Comparison of ENCODE assay signal across 8 cellular contexts in the genomic region with DNA sequence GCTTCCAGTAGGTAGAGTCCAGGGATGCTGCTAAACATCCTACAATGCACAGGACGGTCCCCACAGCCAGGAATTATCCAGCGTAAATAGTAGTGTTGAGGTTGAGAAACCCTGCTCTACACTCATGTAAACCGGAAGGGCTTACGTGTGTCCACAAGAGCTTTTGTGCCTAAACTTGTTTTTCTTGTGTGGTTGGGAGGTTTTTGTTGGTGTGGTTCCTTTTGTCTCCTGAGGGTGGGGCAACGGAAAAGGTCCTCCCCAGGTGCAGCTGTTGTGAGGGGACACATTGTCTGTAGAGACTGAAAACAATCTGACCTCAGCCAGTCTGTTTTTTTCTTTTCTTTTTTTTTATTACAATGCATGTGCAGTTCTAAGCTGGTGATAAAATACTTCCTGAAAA.
DNase-seq lines count a peak whose midpoint lies in the region; ATAC-seq and TF ChIP-seq lines count a peak whose summit lies in the region.

No MANE protein-coding gene starts in this region.

- in situ Hi-C loops in KBM-7 (cut with MboI; ENCODE audit: low pct_unique_long_range_greater_than_20kb, low sequenced_read_pairs): no loop called here

- TF ChIP-seq CTCF in activated CD8-positive, alpha-beta T cell treated with anti-CD3 and anti-CD28 coated beads for 36 hours (IDR thresholded peaks at IDR 0.05): no peak
- peak in 1 of 5 experiments; percentile 7 for TF ChIP-seq CTCF in tibial nerve (IDR thresholded peaks at IDR 0.05)

- H3K4me3 ChIP-seq in tibial nerve: no peak overlapping the region

- H3K36me3 ChIP-seq in tibial nerve: no peaks in the 10 kb centered on the region

- peaks cover 7% of the 10 kb centered on the region for H3K36me3 Mint-ChIP-seq in activated CD8-positive, alpha-beta T cell treated with anti-CD3 and anti-CD28 coated beads for 36 hours (ENCODE audit: low read depth)
- H3K36me3 Mint-ChIP-seq in stimulated activated effector memory CD8-positive, alpha-beta T cell treated with anti-CD3 and anti-CD28 coated beads, Interleukin-12 subunit alpha, Interleukin-12 subunit beta, amount 100 ng/mL, for 72 hours: no peaks in the 10 kb centered on the region

- H3K27me3 Mint-ChIP-seq in activated CD8-positive, alpha-beta T cell treated with anti-CD3 and anti-CD28 coated beads for 36 hours: no peaks in the 10 kb centered on the region

- peak overlapping the region in 1 of 4 donors; percentile 44 for H3K27ac ChIP-seq in tibial nerve

- ATAC-seq in HG03135 (IDR thresholded peaks at IDR 0.05; ENCODE audit: unreplicated experiment): peak; percentile 76
- peak; percentile 84 for ATAC-seq in activated CD8-positive, alpha-beta T cell treated with anti-CD3 and anti-CD28 coated beads for 36 hours
- ATAC-seq in stimulated activated effector memory CD8-positive, alpha-beta T cell treated with anti-CD3 and anti-CD28 coated beads, Interleukin-12 subunit alpha, Interleukin-12 subunit beta, amount 100 ng/mL, for 72 hours: peak; percentile 80

- no peaks in the 10 kb centered on the region for H3K9me3 Mint-ChIP-seq in activated CD8-positive, alpha-beta T cell treated with anti-CD3 and anti-CD28 coated beads for 36 hours
- no peaks in the 10 kb centered on the region for H3K9me3 Mint-ChIP-seq in stimulated activated effector memory CD8-positive, alpha-beta T cell treated with anti-CD3 and anti-CD28 coated beads, Interleukin-12 subunit alpha, Interleukin-12 subunit beta, amount 100 ng/mL, for 72 hours

- intact Hi-C loops in activated CD8-positive, alpha-beta T cell treated with anti-CD3 and anti-CD28 coated beads for 36 hours (cut with micrococcal nuclease): no loop called here

- TF ChIP-seq POLR2A in tibial nerve (IDR thresholded peaks at IDR 0.05): no peak

- H3K4me3 Mint-ChIP-seq in activated CD8-positive, alpha-beta T cell treated with anti-CD3 and anti-CD28 coated beads for 36 hours: no peak overlapping the region
- peak overlapping the region; percentile 41 for H3K4me3 Mint-ChIP-seq in stimulated activated effector memory CD8-positive, alpha-beta T cell treated with anti-CD3 and anti-CD28 coated beads, Interleukin-12 subunit alpha, Interleukin-12 subunit beta, amount 100 ng/mL, for 72 hours

- H3K4me1 Mint-ChIP-seq in activated CD8-positive, alpha-beta T cell treated with anti-CD3 and anti-CD28 coated beads for 36 hours (ENCODE audit: low read depth): peaks cover 76% of the 10 kb centered on the region
- peaks cover 85% of the 10 kb centered on the region for H3K4me1 Mint-ChIP-seq in stimulated activated effector memory CD8-positive, alpha-beta T cell treated with anti-CD3 and anti-CD28 coated beads, Interleukin-12 subunit alpha, Interleukin-12 subunit beta, amount 100 ng/mL, for 72 hours

- peak overlapping the region; percentile 64 for H3K27ac Mint-ChIP-seq in activated CD8-positive, alpha-beta T cell treated with anti-CD3 and anti-CD28 coated beads for 36 hours
- H3K27ac Mint-ChIP-seq in stimulated activated effector memory CD8-positive, alpha-beta T cell treated with anti-CD3 and anti-CD28 coated beads, Interleukin-12 subunit alpha, Interleukin-12 subunit beta, amount 100 ng/mL, for 72 hours: peak overlapping the region; percentile 87

- CTCF ChIA-PET in activated CD8-positive, alpha-beta T cell treated with anti-CD3 and anti-CD28 coated beads for 36 hours (lab: Charles Lee): interaction anchor here (0.8 to 2.3 kb wide), 5 partner anchors 10 to 63 kb away, joined by 3 to 11 read pairs (median 4); no protein-coding TSS in a partner anchor

- H3K4me1 ChIP-seq in tibial nerve: peaks cover 0 to 16% (median 8%) of the 10 kb centered on the region in 4 donors

- H3K9me3 ChIP-seq in tibial nerve: no peaks in the 10 kb centered on the region

- POLR2A ChIA-PET in activated CD8-positive, alpha-beta T cell treated with anti-CD3 and anti-CD28 coated beads for 36 hours (lab: Charles Lee): interaction anchor here (1.0 kb wide), 1 partner anchor 25 kb away, joined by 3 read pairs; no protein-coding TSS in a partner anchor

- 68 to 80% methylated on average over 5 of the region's 5 CpGs for WGBS in tibial nerve, 2 donors

- no peaks in the 10 kb centered on the region for H3K27me3 ChIP-seq in tibial nerve

- TF ChIP-seq EP300 in tibial nerve (IDR thresholded peaks at IDR 0.05): no peak

- DNase-seq in activated CD4-positive, alpha-beta T cell treated with anti-CD3 and anti-CD28 coated beads for 1 hour: peak; percentile 22
- DNase-seq in activated CD4-positive, alpha-beta T cell treated with anti-CD3 and anti-CD28 coated beads, Interleukin-2, amount 50 U/mL, for 48 hours: no peak
- DNase-seq in activated CD8-positive, alpha-beta T cell treated with anti-CD3 and anti-CD28 coated beads for 36 hours: peak; percentile 50
- DNase-seq in stimulated activated effector memory CD8-positive, alpha-beta T cell treated with anti-CD3 and anti-CD28 coated beads, Interleukin-12 subunit alpha, Interleukin-12 subunit beta, amount 100 ng/mL, for 72 hours (ENCODE audit: low spot score in 2 of 2): no peak
- DNase-seq in DMS79 (lab: John Stamatoyannopoulos, UW): no peak
- DNase-seq in KBM-7: no peak
- DNase-seq in tibial nerve (ENCODE audit: low spot score in 2 of 2): no peak

Comparison
In these comparisons a context has a peak if more than half of its experiments do, and no peak if none do; other contexts are left out.
1. DNase-seq: peak in activated CD4-positive, alpha-beta T cell treated with anti-CD3 and anti-CD28 coated beads for 1 hour (single experiment) and activated CD8-positive, alpha-beta T cell treated with anti-CD3 and anti-CD28 coated beads for 36 hours (single experiment); none in activated CD4-positive, alpha-beta T cell treated with anti-CD3 and anti-CD28 coated beads, Interleukin-2, amount 50 U/mL, for 48 hours (0 of 2), stimulated activated effector memory CD8-positive, alpha-beta T cell treated with anti-CD3 and anti-CD28 coated beads, Interleukin-12 subunit alpha, Interleukin-12 subunit beta, amount 100 ng/mL, for 72 hours (0 of 2), DMS79 (single experiment), KBM-7 (single experiment) and tibial nerve (0 of 2).
2. Peak in every context shown above with its lines, with median percentiles within 50 percentile points of each other: ATAC-seq.